13 cellular contexts compared by ENCODE assay signal in the genomic region with DNA sequence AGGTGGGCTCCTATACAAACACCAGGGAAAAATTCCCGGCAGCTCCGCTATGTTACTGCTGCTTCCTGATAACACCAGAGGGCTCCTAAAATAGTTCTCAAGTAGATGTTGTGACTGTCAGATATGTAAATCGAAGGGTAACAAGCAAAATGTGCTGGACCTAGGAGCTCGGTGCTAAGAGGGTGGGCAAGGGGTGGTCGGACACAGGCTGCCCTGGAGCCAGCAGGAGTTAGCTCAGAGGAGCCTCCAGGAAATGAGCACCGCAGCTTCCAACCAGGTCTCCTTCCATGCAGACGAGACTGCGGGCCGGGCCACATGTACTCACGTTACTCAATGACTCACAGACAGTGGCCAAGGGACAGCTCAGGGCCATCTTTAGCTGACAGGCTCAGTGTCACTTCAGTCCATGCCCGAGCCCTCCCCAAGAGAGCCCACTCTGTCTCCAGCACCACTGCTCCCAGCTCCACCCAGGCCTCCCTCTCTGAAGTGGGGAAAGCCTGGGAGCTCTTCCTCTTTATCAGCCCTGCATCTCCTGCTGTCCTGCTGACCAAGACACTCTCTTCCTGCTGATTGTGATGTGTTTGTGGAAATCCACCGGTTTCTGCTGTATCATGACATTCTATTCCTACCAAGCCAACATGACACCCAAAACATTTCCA. TPM values are rescaled to one million over a fixed set of nuclear protein-coding genes. Genes with fewer than 3 reads are reported as not detected.
"Had no signal": no experiment of that assay in that cellular context is flagged by ENCODE, and none has a peak within 500 bp of the region (broad histone marks: within the 10 kb centered on the region; RNA-seq: fewer than 3 reads in every experiment).

No MANE protein-coding gene starts in this region.

- H3K4me3 ChIP-seq: body of pancreas, mucosa of descending colon, spleen had no signal

- H3K27ac ChIP-seq: body of pancreas, spleen had no signal

- H3K27me3 ChIP-seq: body of pancreas had no signal

- ATAC-seq: activated CD4-positive, CD25-positive, alpha-beta regulatory T cell treated with anti-CD3 and anti-CD28 coated beads, Interleukin-2, amount 50 U/mL, for 24 hours; body of pancreas; esophagus mucosa; mucosa of descending colon; naive thymus-derived CD8-positive, alpha-beta T cell had no signal

- H3K4me1 ChIP-seq: body of pancreas, spleen had no signal

- DNase-seq: activated CD4-positive, alpha-beta T cell treated with anti-CD3 and anti-CD28 coated beads, Interleukin-2, amount 50 U/mL, for 1 hour; activated CD8-positive, alpha-beta memory T cell treated with anti-CD3 and anti-CD28 coated beads for 24 hours; activated naive CD8-positive, alpha-beta T cell treated with anti-CD3 and anti-CD28 coated beads for 36 hours; amygdala; body of pancreas; mammary epithelial cell; mucosa of descending colon; naive thymus-derived CD8-positive, alpha-beta T cell; posterior cingulate gyrus; spleen; T-helper 9 cell had no signal

- H3K9me3 ChIP-seq: body of pancreas, mucosa of descending colon had no signal

- H3K36me3 ChIP-seq: spleen had no signal

RNA-seq across cellular contexts. Expression of gene TMEM273, which starts 37.2 kb away (rescaled TPM):
- total RNA-seq: mammary epithelial cell had no signal
- polyA plus RNA-seq: mammary epithelial cell had no signal
